8 cellular contexts compared by ENCODE assay signal in genomic region chr1:54409156-54410142, GRCh38. TPM values are rescaled to one million over a fixed set of nuclear protein-coding genes. Genes with fewer than 3 reads are reported as not detected.
DNase-seq lines count a peak whose midpoint lies in the region; ATAC-seq and TF ChIP-seq lines count a peak whose summit lies in the region.

No MANE protein-coding gene starts in this region.

- in situ Hi-C loops in GM13977 (cut with MboI; ENCODE audit: low pct_unique_long_range_greater_than_20kb, low sequenced_read_pairs, unreplicated experiment): loop anchor here (10.0 kb wide), 1 partner anchor 65 kb away; no protein-coding TSS in a partner anchor

- H3K4me1 ChIP-seq in Peyer's patch: peaks cover 0 to 45% (median 8%) of the 10 kb centered on the region in 4 donors
- H3K4me1 ChIP-seq in uterus: peaks cover 0 to 12% of the 10 kb centered on the region in 2 donors
- peaks cover 3 to 31% (median 8%) of the 10 kb centered on the region in 3 donors for H3K4me1 ChIP-seq in gastroesophageal sphincter

- H3K27ac Mint-ChIP-seq in glutamatergic neuron (ENCODE audit: unreplicated experiment): peak overlapping the region; percentile 65

- no peak for TF ChIP-seq EP300 in gastroesophageal sphincter (IDR thresholded peaks at IDR 0.05)

- WGBS in gastroesophageal sphincter (ENCODE audit: low coverage in 1 of 2), 2 donors: 77 to 85% methylated on average over 6 to 7 of the region's 9 CpGs

- ATAC-seq in HG02588 (IDR thresholded peaks at IDR 0.05; ENCODE audit: unreplicated experiment) (peak; percentile 23), HG02571 (IDR thresholded peaks at IDR 0.05; ENCODE audit: unreplicated experiment) (no peak), gastroesophageal sphincter (no peak)

- peaks cover 15% of the 10 kb centered on the region for H3K9me3 Mint-ChIP-seq in glutamatergic neuron (ENCODE audit: unreplicated experiment)

- intact Hi-C loops in uterus (cut with DNase I; ENCODE audit: low total_unique reads): loop anchor here (5.0 kb wide), 1 partner anchor 137 kb away; no protein-coding TSS in a partner anchor

- TF ChIP-seq CTCF in GM13977 (IDR thresholded peaks at IDR 0.05; ENCODE audit: extremely low read depth, insufficient read depth, missing control alignments) (no peak), Peyer's patch (IDR thresholded peaks at IDR 0.05) (no peak), glutamatergic neuron (IDR thresholded peaks at IDR 0.05; ENCODE audit: partially characterized antibody, unreplicated experiment) (no peak), uterus (IDR thresholded peaks at IDR 0.05) (no peak), gastroesophageal sphincter (IDR thresholded peaks at IDR 0.05) (no peak)

- H3K27ac ChIP-seq in Peyer's patch: peak overlapping the region in 3 of 4 donors; percentile 70 to 96 (median 71)
- H3K27ac ChIP-seq in uterus: peak overlapping the region; percentile 86 to 96
- peak overlapping the region in 2 of 4 donors; percentile 99 for H3K27ac ChIP-seq in gastroesophageal sphincter
- no peak overlapping the region for H3K27ac ChIP-seq in substantia nigra (ENCODE audit: low read depth, low read length, poor library complexity, severe bottlenecking)

- no peak for TF ChIP-seq POLR2A in Peyer's patch (IDR thresholded peaks at IDR 0.05)
- TF ChIP-seq POLR2A in uterus (IDR thresholded peaks at IDR 0.05): no peak
- TF ChIP-seq POLR2A in gastroesophageal sphincter (IDR thresholded peaks at IDR 0.05): no peak

- H3K4me3 ChIP-seq in Peyer's patch: no peak overlapping the region
- H3K4me3 ChIP-seq in uterus: no peak overlapping the region
- no peak overlapping the region for H3K4me3 ChIP-seq in gastroesophageal sphincter

- H3K27me3 Mint-ChIP-seq in glutamatergic neuron (ENCODE audit: unreplicated experiment): peaks cover 25% of the 10 kb centered on the region

- H3K36me3 ChIP-seq in Peyer's patch (no peaks in the 10 kb centered on the region), uterus (no peaks in the 10 kb centered on the region), gastroesophageal sphincter (no peaks in the 10 kb centered on the region)

- peaks cover 51% of the 10 kb centered on the region for H3K4me1 Mint-ChIP-seq in glutamatergic neuron (ENCODE audit: low read depth, unreplicated experiment)

- H3K36me3 Mint-ChIP-seq in glutamatergic neuron (ENCODE audit: unreplicated experiment): peaks cover under 1% of the 10 kb centered on the region

- DNase-seq in GM13977 (ENCODE audit: low spot score) (peak; percentile 63), Peyer's patch (peak in 2 of 3 donors; percentile 64 to 76), glutamatergic neuron (no peak), uterus (no peak), substantia nigra (lab: John Stamatoyannopoulos, UW) (no peak)

- H3K4me3 Mint-ChIP-seq in glutamatergic neuron (ENCODE audit: unreplicated experiment): peak overlapping the region; percentile 31

- H3K9me3 ChIP-seq in Peyer's patch (no peaks in the 10 kb centered on the region), uterus (no peaks in the 10 kb centered on the region), gastroesophageal sphincter (no peaks in the 10 kb centered on the region)

- H3K27me3 ChIP-seq in Peyer's patch (no peaks in the 10 kb centered on the region), uterus (no peaks in the 10 kb centered on the region), gastroesophageal sphincter (no peaks in the 10 kb centered on the region)

RNA-seq across cellular contexts. Expression of gene SSBP3, which starts 3.3 kb away (rescaled TPM):
- total RNA-seq in Peyer's patch (10 to 100 TPM; 19.0 to 35.2 (median 33.4) TPM), glutamatergic neuron (ENCODE audit: unreplicated experiment) (608 TPM), uterus (100 to 1,000 TPM in 1 of 4 donors, 10 to 100 TPM in 3; 19.7 to 125 (median 31.4) TPM), gastroesophageal sphincter (10 to 100 TPM; 40.8 to 46.7 (median 45.5) TPM)

Comparison
In these comparisons a context has a peak if more than half of its experiments do, and no peak if none do; other contexts are left out.
1. DNase-seq: peak in GM13977 (single experiment) and Peyer's patch (2 of 3); none in glutamatergic neuron (single experiment), uterus (0 of 2) and substantia nigra (0 of 49).